33 cellular contexts compared by ENCODE assay signal in the genomic region with DNA sequence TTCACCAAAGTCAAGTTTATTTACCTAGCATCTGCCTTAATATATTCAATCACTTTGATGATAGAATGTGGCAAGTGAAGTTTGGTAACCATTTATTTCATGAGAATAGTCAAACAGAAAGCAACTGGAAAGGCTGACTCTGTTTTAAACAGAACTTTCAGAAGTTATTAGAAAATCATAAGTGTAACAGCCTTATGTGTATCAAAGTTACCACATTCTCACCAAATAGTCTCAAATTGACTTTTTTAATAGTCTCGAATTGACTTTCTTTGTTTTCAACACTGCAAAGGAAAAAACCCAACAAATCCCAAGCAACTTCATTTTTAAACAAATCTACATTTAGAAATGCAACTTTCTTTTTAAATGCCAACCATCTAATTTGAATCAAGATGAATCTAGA. TPM values are rescaled to one million over a fixed set of nuclear protein-coding genes. Genes with fewer than 3 reads are reported as not detected.
DNase-seq lines count a peak whose midpoint lies in the region; ATAC-seq, FAIRE-seq and TF ChIP-seq lines count a peak whose summit lies in the region.
"Had no signal": no experiment of that assay in that cellular context is flagged by ENCODE, and none has a peak within 500 bp of the region (broad histone marks: within the 10 kb centered on the region; RNA-seq: fewer than 3 reads in every experiment).

No MANE protein-coding gene starts in this region.

- DNase-seq in activated CD4-positive, CD25-positive, alpha-beta regulatory T cell treated with anti-CD3 and anti-CD28 coated beads, Interleukin-2, amount 50 U/mL, for 72 hours = no peak
- no peak for DNase-seq in right lobe of liver
- DNase-seq in HepG2 (ENCODE audit: low spot score) = no peak
- no peak for DNase-seq in PC-9
- no peak for DNase-seq in stimulated activated naive CD8-positive, alpha-beta T cell treated with anti-CD3 and anti-CD28 coated beads, Interleukin-15, amount 100 ng/mL, for 72 hours
- DNase-seq in NCI-H187 treated with DMSO at 0.1 percent for 48 hours (lab: John Stamatoyannopoulos, UW) = no peak
- DNase-seq: activated CD4-positive, alpha-beta T cell treated with anti-CD3 and anti-CD28 coated beads for 1 hour; activated CD8-positive, alpha-beta memory T cell treated with anti-CD3 and anti-CD28 coated beads, Interleukin-2, amount 10 ng/mL, durations not matched to agents 7 days and 5 days; activated effector memory CD4-positive, alpha-beta T cell treated with anti-CD3 and anti-CD28 coated beads, Interleukin-2, amount 50 U/mL, for 16 hours; amygdala; effector CD4-positive, alpha-beta T cell; islet precursor cell; Kasumi-1; left ventricle myocardium superior; MV-4-11; NCI-H146; NCI-H446 treated with DMSO at 0.1 percent for 48 hours; nucleus accumbens; psoas muscle; stimulated activated CD4-positive, alpha-beta T cell treated with anti-CD3 and anti-CD28 coated beads, Interleukin-15, amount 100 ng/mL, for 24 hours; stimulated activated naive CD4-positive, alpha-beta T cell had no signal

- no peaks in the 10 kb centered on the region for H3K27me3 ChIP-seq in right lobe of liver
- H3K27me3 ChIP-seq in HepG2 (ENCODE audit: control insufficient read depth in 1 of 2, insufficient read depth in 2 of 2, low read length in 2 of 2) = no peaks in the 10 kb centered on the region
- no peaks in the 10 kb centered on the region for H3K27me3 ChIP-seq in PC-9 (ENCODE audit: insufficient read depth, low read depth)
- H3K27me3 ChIP-seq: breast epithelium, vagina had no signal

- peaks cover 18 to 85% (median 49%) of the 10 kb centered on the region in 4 donors for H3K36me3 ChIP-seq in right lobe of liver
- peaks cover 8 to 63% of the 10 kb centered on the region in 2 experiments for H3K36me3 ChIP-seq in HepG2 (replicated peaks in 1 of 2; ENCODE audit: control insufficient read depth in 1 of 2, insufficient read depth in 2 of 2, low read length in 2 of 2)
- H3K36me3 ChIP-seq in PC-9 (ENCODE audit: low read depth) = peaks cover 90% of the 10 kb centered on the region
- H3K36me3 ChIP-seq: breast epithelium had no signal

- no peak overlapping the region for H2AFZ ChIP-seq in HepG2 (ENCODE audit: low read length)
- H2AFZ ChIP-seq in PC-9 = no peak overlapping the region

- H3K27me3 Mint-ChIP-seq in stimulated activated naive CD8-positive, alpha-beta T cell treated with anti-CD3 and anti-CD28 coated beads, Interleukin-15, amount 100 ng/mL, for 72 hours = no peaks in the 10 kb centered on the region
- H3K27me3 Mint-ChIP-seq: activated CD8-positive, alpha-beta memory T cell treated with anti-CD3 and anti-CD28 coated beads, Interleukin-2, amount 10 ng/mL, durations not matched to agents 7 days and 5 days had no signal

- H3K9me3 ChIP-seq in right lobe of liver = no peaks in the 10 kb centered on the region
- no peaks in the 10 kb centered on the region for H3K9me3 ChIP-seq in HepG2 (ENCODE audit: low read length)
- no peaks in the 10 kb centered on the region for H3K9me3 ChIP-seq in PC-9 (ENCODE audit: insufficient read depth, low read depth)
- H3K9me3 ChIP-seq: breast epithelium, psoas muscle, thoracic aorta, vagina had no signal

- intact Hi-C loops in right lobe of liver (cut with DNase I) (no loop called here), HepG2 (cut with micrococcal nuclease; ENCODE audit: unreplicated experiment) (no loop called here), PC-9 (cut with micrococcal nuclease; ENCODE audit: unreplicated experiment) (no loop called here)

- H3K4me2 ChIP-seq in HepG2 (ENCODE audit: low read depth, low read length) = no peak overlapping the region
- H3K4me2 ChIP-seq in PC-9 = no peak overlapping the region

- no peaks in the 10 kb centered on the region for H4K20me1 ChIP-seq in HepG2 (ENCODE audit: insufficient read depth, low read length)
- no peaks in the 10 kb centered on the region for H4K20me1 ChIP-seq in PC-9 (ENCODE audit: insufficient read depth)

- BruUV-seq in HepG2 (replicated peaks; lab: Mats Ljungman, UMichigan) = no TSS peak
- BruUV-seq in PC-9 (replicated peaks; lab: Mats Ljungman, UMichigan) = no TSS peak

- H3K27ac ChIP-seq in right lobe of liver (peak overlapping the region in 2 of 3 donors; percentile 63 to 85), HepG2 (ENCODE audit: extremely low read length, insufficient read depth, low read length) (no peak overlapping the region), PC-9 (peak overlapping the region; percentile 0; the same call in 1 of the 2 replicates)
- H3K27ac ChIP-seq: 22Rv1, breast epithelium, psoas muscle, SK-N-MC, thoracic aorta, vagina had no signal

- POLR2A ChIA-PET in HepG2 (lab: Yijun Ruan, JAX) (no interaction called here), PC-9 (lab: Charles Lee; ENCODE audit: unreplicated experiment) (no interaction called here)

- H3K9me2 ChIP-seq in PC-9 (ENCODE audit: insufficient read depth) = no peaks in the 10 kb centered on the region

- no peak for TF ChIP-seq RAD21 in HepG2 (CRISPR knock-in tag; IDR thresholded peaks at IDR 0.05)

- H3K9ac ChIP-seq in HepG2 (ENCODE audit: insufficient read depth, low read depth, low read length) = no peak overlapping the region

- no peak for TF ChIP-seq EP300 in HepG2 (IDR thresholded peaks at IDR 0.05; ENCODE audit: low read depth in 2 of 2, low read length in 2 of 2)
- TF ChIP-seq EP300 in HepG2 (CRISPR knock-in tag; IDR thresholded peaks at IDR 0.05; ENCODE audit: borderline replicate concordance) = no peak

- peaks cover 34% of the 10 kb centered on the region for H3K4me1 Mint-ChIP-seq in stimulated activated naive CD8-positive, alpha-beta T cell treated with anti-CD3 and anti-CD28 coated beads, Interleukin-15, amount 100 ng/mL, for 72 hours
- H3K4me1 Mint-ChIP-seq: CD14-positive monocyte had no signal

- 58% methylated on average over 1 of the region's 1 CpG for WGBS in right lobe of liver (ENCODE audit: insufficient coverage, low coverage, low lambda C conversion rate, missing lambda C conversion rate)
- WGBS in HepG2 (ENCODE audit: low lambda C conversion rate) = 97% methylated on average over 1 of the region's 1 CpG

- no peak overlapping the region for H3K27ac Mint-ChIP-seq in stimulated activated naive CD8-positive, alpha-beta T cell treated with anti-CD3 and anti-CD28 coated beads, Interleukin-15, amount 100 ng/mL, for 72 hours
- H3K27ac Mint-ChIP-seq: activated CD8-positive, alpha-beta memory T cell treated with anti-CD3 and anti-CD28 coated beads, Interleukin-2, amount 10 ng/mL, durations not matched to agents 7 days and 5 days; T-helper 1 cell treated with Interleukin-12 subunit alpha and Interleukin-12 subunit beta and Interleukin-4 antibody, amounts not matched to agents 30 μg/mL and 1 μg/mL, for 36 hours had no signal

- in situ Hi-C loops in HepG2 (cut with HindIII; ENCODE audit: extremely low pct_ligation_motif_present, low pct_unique_long_range_greater_than_20kb) = no loop called here

- no peak for TF ChIP-seq CTCF in right lobe of liver (IDR thresholded peaks at IDR 0.05)
- no peak for TF ChIP-seq CTCF in HepG2 (CRISPR knock-in tag; IDR thresholded peaks at IDR 0.05)
- TF ChIP-seq CTCF in PC-9 (conservative IDR thresholded peaks at IDR 0.05) = no peak

- peak; percentile 46 to 56 for ATAC-seq in activated CD4-positive, CD25-positive, alpha-beta regulatory T cell treated with anti-CD3 and anti-CD28 coated beads, Interleukin-2, amount 50 U/mL, for 24 hours
- ATAC-seq in right lobe of liver (no peak), HepG2 (no peak), GM18870 (IDR thresholded peaks at IDR 0.05; ENCODE audit: unreplicated experiment) (no peak)
- peak; percentile 71 for ATAC-seq in stimulated activated naive CD8-positive, alpha-beta T cell treated with anti-CD3 and anti-CD28 coated beads, Interleukin-15, amount 100 ng/mL, for 72 hours
- ATAC-seq: activated CD8-positive, alpha-beta memory T cell treated with anti-CD3 and anti-CD28 coated beads, Interleukin-2, amount 10 ng/mL, durations not matched to agents 7 days and 5 days; HCT116; left ventricle myocardium superior; psoas muscle had no signal

- H3K4me1 ChIP-seq in right lobe of liver (peaks cover 0 to 50% (median 11%) of the 10 kb centered on the region in 4 donors), HepG2 (ENCODE audit: insufficient read depth, low read length) (no peaks in the 10 kb centered on the region), PC-9 (replicated peaks; ENCODE audit: insufficient read depth) (no peaks in the 10 kb centered on the region)
- H3K4me1 ChIP-seq: breast epithelium, psoas muscle, vagina had no signal

- H3K79me2 ChIP-seq in HepG2 (ENCODE audit: insufficient read depth, low read length) (no peaks in the 10 kb centered on the region), PC-9 (ENCODE audit: low read depth) (peaks cover 28% of the 10 kb centered on the region; the same call in 1 of the 2 replicates)

- H3K4me3 ChIP-seq in right lobe of liver = no peak overlapping the region
- no peak overlapping the region for H3K4me3 ChIP-seq in HepG2 (replicated peaks in 1 of 3; ENCODE audit: insufficient read depth in 1 of 3, low read depth in 2 of 3, low read length in 3 of 3)
- H3K4me3 ChIP-seq in PC-9 = no peak overlapping the region
- H3K4me3 ChIP-seq: breast epithelium, psoas muscle, SK-N-MC, thoracic aorta, vagina had no signal

- H3F3A ChIP-seq in PC-9 (ENCODE audit: insufficient read depth, low read depth) = peaks cover 79% of the 10 kb centered on the region

- CTCF ChIA-PET in HepG2 (lab: Yijun Ruan, JAX; ENCODE audit: low intra/inter-chr PET ratio, low total read pairs) = no interaction called here
- CTCF ChIA-PET in PC-9 (lab: Charles Lee) = no interaction called here

- H3K4me3 Mint-ChIP-seq in stimulated activated naive CD8-positive, alpha-beta T cell treated with anti-CD3 and anti-CD28 coated beads, Interleukin-15, amount 100 ng/mL, for 72 hours = peak overlapping the region in 1 of 2 donors; percentile 47
- H3K4me3 Mint-ChIP-seq: activated CD8-positive, alpha-beta memory T cell treated with anti-CD3 and anti-CD28 coated beads, Interleukin-2, amount 10 ng/mL, durations not matched to agents 7 days and 5 days; CD14-positive monocyte; T-helper 1 cell treated with Interleukin-12 subunit alpha and Interleukin-12 subunit beta and Interleukin-4 antibody, amounts not matched to agents 30 μg/mL and 1 μg/mL, for 36 hours had no signal

- peaks cover 0 to 5% of the 10 kb centered on the region in 2 donors for H3K9me3 Mint-ChIP-seq in stimulated activated naive CD8-positive, alpha-beta T cell treated with anti-CD3 and anti-CD28 coated beads, Interleukin-15, amount 100 ng/mL, for 72 hours
- H3K9me3 Mint-ChIP-seq: T-helper 1 cell treated with Interleukin-12 subunit alpha and Interleukin-12 subunit beta and Interleukin-4 antibody, amounts not matched to agents 30 μg/mL and 1 μg/mL, for 36 hours had no signal

- no peak for FAIRE-seq in HepG2 (lab: Jason Lieb, UNC)
- FAIRE-seq: colon, D721Med had no signal

- no peak for TF ChIP-seq POLR2A in right lobe of liver (IDR thresholded peaks at IDR 0.05)
- TF ChIP-seq POLR2A in HepG2 (IDR thresholded peaks at IDR 0.05; ENCODE audit: insufficient read depth in 1 of 2, low read depth in 2 of 2, low read length in 2 of 2) = no peak

RNA-seq across cellular contexts. Expression of a gene that starts 29.5 kb away (rescaled TPM):
- 100 to 1,000 TPM; 118 to 726 (median 515) TPM for total RNA-seq in right lobe of liver
- total RNA-seq in HepG2 (2016; rRNA removed; fragmentation: Illumina TruSeq; extraction: Trizol) = 67.7 and 105 TPM in 2 replicates
- total RNA-seq in HepG2 (2016; cell fraction: cytosol; rRNA removed; fragmentation: Illumina TruSeq; extraction: Trizol; ENCODE audit: low read depth) = 13.0 and 13.4 TPM in 2 replicates
- total RNA-seq in HepG2 (2016; cell fraction: insoluble cytoplasmic fraction; rRNA removed; fragmentation: Illumina TruSeq; extraction: Trizol) = 64.2 and 94.5 TPM in 2 replicates
- 33.7 and 41.5 TPM in 2 replicates for total RNA-seq in HepG2 (2016; cell fraction: membrane; rRNA removed; fragmentation: Illumina TruSeq; extraction: Trizol)
- 43.1 and 45.4 TPM in 2 replicates for total RNA-seq in HepG2 (2016; cell fraction: nucleus; rRNA removed; fragmentation: Illumina TruSeq; extraction: Trizol)
- 10.4 and 15.8 TPM in 2 replicates for polyA plus RNA-seq in HepG2 (2011; rRNA removed)
- polyA plus RNA-seq in HepG2 (2011; cell fraction: cytosol; rRNA removed) = 6.9 and 10.2 TPM in 2 replicates
- 4.5 and 9.2 TPM in 2 replicates for polyA plus RNA-seq in HepG2 (2011; cell fraction: nucleus; rRNA removed)
- polyA plus RNA-seq in HepG2 (2012) = 32.6 and 38.7 TPM in 2 replicates
- 7.8 and 8.1 TPM in 2 replicates for polyA plus RNA-seq in HepG2 (2016; cell fraction: cytosol; fragmentation: Illumina TruSeq; extraction: Trizol; ENCODE audit: low read depth)
- 74.3 and 76.8 TPM in 2 replicates for polyA plus RNA-seq in HepG2 (2016; cell fraction: insoluble cytoplasmic fraction; fragmentation: Illumina TruSeq; extraction: Trizol; ENCODE audit: low read depth)
- polyA plus RNA-seq in HepG2 (2016; cell fraction: membrane; fragmentation: Illumina TruSeq; extraction: Trizol; ENCODE audit: low read depth) = 14.5 and 16.2 TPM in 2 replicates
- 23.2 and 29.2 TPM in 2 replicates for polyA plus RNA-seq in HepG2 (2016; cell fraction: nucleus; fragmentation: Illumina TruSeq; extraction: Trizol; ENCODE audit: insufficient read depth, low read depth)
- 7.5 and 29.2 TPM in 2 replicates for polyA minus RNA-seq in HepG2 (2011; rRNA and poly(A)+ RNA removed; ENCODE audit: low replicate concordance)
- 43.6 and 50.5 TPM in 2 replicates for polyA minus RNA-seq in HepG2 (2011; cell fraction: cytosol; rRNA and poly(A)+ RNA removed)
- polyA minus RNA-seq in HepG2 (2011; cell fraction: nucleus; rRNA and poly(A)+ RNA removed) = 56.3 and 66.5 TPM in 2 replicates
- total RNA-seq in PC-9 (2021) = 208 and 302 TPM in 2 replicates

Comparison
In these comparisons a context has a peak if more than half of its experiments do, and no peak if none do; other contexts are left out.
1. ATAC-seq: peak in activated CD4-positive, CD25-positive, alpha-beta regulatory T cell treated with anti-CD3 and anti-CD28 coated beads, Interleukin-2, amount 50 U/mL, for 24 hours (2 of 2) and stimulated activated naive CD8-positive, alpha-beta T cell treated with anti-CD3 and anti-CD28 coated beads, Interleukin-15, amount 100 ng/mL, for 72 hours (single experiment); none in right lobe of liver (0 of 4), HepG2 (single experiment) and GM18870 (single experiment).